ENCODE assay signal across 8 cellular contexts in genomic region chr20:45890997-45891983, GRCh38. TPM values are rescaled to one million over a fixed set of nuclear protein-coding genes. Genes with fewer than 3 reads are reported as not detected.
DNase-seq lines count a peak whose midpoint lies in the region; ATAC-seq and TF ChIP-seq lines count a peak whose summit lies in the region.

Gene CTSA (plus strand): TSS chr20:45891335. CDS start chr20:45891569, 234 bp downstream.
Gene NEURL2 (minus strand): TSS chr20:45891208. CDS start chr20:45890991, 217 bp downstream.

- peaks cover 5% of the 10 kb centered on the region for H3K36me3 Mint-ChIP-seq in activated CD4-positive, alpha-beta T cell treated with anti-CD3 and anti-CD28 coated beads, Interleukin-2, amount 10 ng/mL, durations not matched to agents 24 days and 14 days (ENCODE audit: low read depth)

- H3K4me1 Mint-ChIP-seq in activated CD4-positive, alpha-beta T cell treated with anti-CD3 and anti-CD28 coated beads, Interleukin-2, amount 10 ng/mL, durations not matched to agents 24 days and 14 days = peaks cover 17% of the 10 kb centered on the region

- peak within 1 kb of the TSS; percentile 95 for H3K4me3 ChIP-seq in coronary artery

- peak within 1 kb of the TSS; percentile 71 to 96 for H3K27ac ChIP-seq in coronary artery

- DNase-seq in AG08396 (ENCODE audit: low spot score) (peak; percentile 98), NCI-H446 treated with DMSO at 0.1 percent for 48 hours (lab: John Stamatoyannopoulos, UW) (peak; percentile 60), coronary artery (ENCODE audit: low spot score) (peak; percentile 93), left kidney (ENCODE audit: low read depth, low spot score) (peak; percentile 96)
- peak; percentile 96 for DNase-seq in activated CD4-positive, alpha-beta T cell treated with anti-CD3 and anti-CD28 coated beads, Interleukin-2, amount 10 ng/mL, durations not matched to agents 24 days and 14 days
- peak; percentile 86 for DNase-seq in stimulated activated CD4-positive, alpha-beta T cell treated with anti-CD3 and anti-CD28 coated beads, Interleukin-1b, Interleukin-23, amount 100 ng/mL, for 48 hours

- peak within 1 kb of the TSS; percentile 92 for H3K27ac Mint-ChIP-seq in activated CD4-positive, alpha-beta T cell treated with anti-CD3 and anti-CD28 coated beads, Interleukin-2, amount 10 ng/mL, durations not matched to agents 24 days and 14 days

- TF ChIP-seq CTCF in coronary artery (IDR thresholded peaks at IDR 0.05) = no peak

- peak within 1 kb of the TSS; percentile 95 for H3K4me3 Mint-ChIP-seq in activated CD4-positive, alpha-beta T cell treated with anti-CD3 and anti-CD28 coated beads, Interleukin-2, amount 10 ng/mL, durations not matched to agents 24 days and 14 days

- H3K27me3 Mint-ChIP-seq in activated CD4-positive, alpha-beta T cell treated with anti-CD3 and anti-CD28 coated beads, Interleukin-2, amount 10 ng/mL, durations not matched to agents 24 days and 14 days = no peaks in the 10 kb centered on the region

- no peaks in the 10 kb centered on the region for H3K9me3 Mint-ChIP-seq in activated CD4-positive, alpha-beta T cell treated with anti-CD3 and anti-CD28 coated beads, Interleukin-2, amount 10 ng/mL, durations not matched to agents 24 days and 14 days

- ATAC-seq in GM18907 (IDR thresholded peaks at IDR 0.05; ENCODE audit: unreplicated experiment) (peak; percentile 75), HG03159 (IDR thresholded peaks at IDR 0.05; ENCODE audit: unreplicated experiment) (peak; percentile 70)

- intact Hi-C loops in activated CD4-positive, alpha-beta T cell treated with anti-CD3 and anti-CD28 coated beads, Interleukin-2, amount 10 ng/mL, durations not matched to agents 24 days and 14 days (cut with micrococcal nuclease) = loop anchor here (1.0 to 2.0 kb wide), 4 partner anchors 10 to 44 kb away; partner anchors contain the start of genes ACOT8, PCIF1, ZSWIM1 and ZSWIM3

RNA-seq across cellular contexts. Expression of gene CTSA, which starts in this region (rescaled TPM):
- total RNA-seq in activated CD4-positive, alpha-beta T cell treated with anti-CD3 and anti-CD28 coated beads, Interleukin-2, amount 10 ng/mL, durations not matched to agents 24 days and 14 days = 48.7 and 50.8 TPM in 2 replicates

RNA-seq across cellular contexts. Expression of gene NEURL2, which starts in this region (rescaled TPM):
- total RNA-seq in activated CD4-positive, alpha-beta T cell treated with anti-CD3 and anti-CD28 coated beads, Interleukin-2, amount 10 ng/mL, durations not matched to agents 24 days and 14 days = 2.0 and 2.4 TPM in 2 replicates

Comparison
In these comparisons a context has a peak if more than half of its experiments do, and no peak if none do; other contexts are left out.
1. Peak in every context shown above with its lines: DNase-seq, ATAC-seq, H3K4me3 ChIP-seq and H3K27ac ChIP-seq.